In genomic region chr1:19209439-19209989, GRCh38 we compare ENCODE assay signal across 8 cellular contexts. TPM values are rescaled to one million over a fixed set of nuclear protein-coding genes. Genes with fewer than 3 reads are reported as not detected.
DNase-seq lines count a peak whose midpoint lies in the region; ATAC-seq, FAIRE-seq and TF ChIP-seq lines count a peak whose summit lies in the region.

No MANE protein-coding gene starts in this region.

- no peak for FAIRE-seq in GM12878 (lab: Jason Lieb, UNC)

- peak overlapping the region; percentile 78 for H3K4me2 ChIP-seq in GM12878 (ENCODE audit: control insufficient read depth, insufficient read depth)

- RAD21 ChIA-PET in GM12878 (lab: Charles Lee; ENCODE audit: unreplicated experiment), result no interaction called here

- POLR2A ChIA-PET in GM12878 (lab: Charles Lee), result interaction anchor here (1.2 to 1.9 kb wide), 3 partner anchors 9 to 258 kb away, joined by 4 to 7 read pairs (median 6); partner anchors contain the start of genes EMC1 and MRTO4

- H3K79me2 ChIP-seq in GM12878 (ENCODE audit: control insufficient read depth, insufficient read depth, low read length), result peaks cover 88% of the 10 kb centered on the region

- BruUV-seq in GM12878 (replicated peaks; lab: Mats Ljungman, UMichigan), result TSS peak; percentile 67

- ATAC-seq in GM18505 (IDR thresholded peaks at IDR 0.05; ENCODE audit: unreplicated experiment), result peak; percentile 36
- peak; percentile 50 for ATAC-seq in HG02970 (IDR thresholded peaks at IDR 0.05; ENCODE audit: low FRiP score, unreplicated experiment)
- ATAC-seq in RWPE2 (ENCODE audit: low read depth), result peak; percentile 28; the same call in 2 of the 3 replicates
- peak; percentile 78 for ATAC-seq in GM12878

- SMC1A ChIA-PET in GM12878 (lab: Charles Lee; ENCODE audit: uncharacterized antibody, unreplicated experiment), result interaction anchor here (0.8 to 2.3 kb wide), 5 partner anchors 10 to 105 kb away, joined by 3 to 9 read pairs (median 6); no protein-coding TSS in a partner anchor

- intact Hi-C loops in GM12878 (cut with micrococcal nuclease; ENCODE audit: unreplicated experiment) (loop anchor here (10.0 kb wide), 1 partner anchor 255 kb away; the partner anchor contains the start of gene IFFO2), spleen (cut with DNase I; ENCODE audit: low total_unique reads) (no loop called here)

- DNase-seq in A172 (ENCODE audit: low spot score) (peak; percentile 26), RWPE2 (ENCODE audit: low spot score) (no peak), GM12878 (ENCODE audit: low read depth, low spot score) (no peak), iPS-NIHi11 (ENCODE audit: low spot score) (peak; percentile 60), spleen (no peak), NCI-H1694 treated with DMSO at 0.1 percent for 48 hours (lab: John Stamatoyannopoulos, UW) (no peak)

- no peak for TF ChIP-seq CTCF in RWPE2 (IDR thresholded peaks at IDR 0.05; ENCODE audit: poor library complexity, severe bottlenecking)
- no peak for TF ChIP-seq CTCF in GM12878 (IDR thresholded peaks at IDR 0.05 in 2 of 3, conservative IDR thresholded peaks at IDR 0.05 in 1 of 3; ENCODE audit: control insufficient read depth in 2 of 3, extremely low read depth in 1 of 3, insufficient read depth in 1 of 3, low read depth in 3 of 3, low read length in 3 of 3)
- TF ChIP-seq CTCF in spleen (IDR thresholded peaks at IDR 0.05 in 8 of 11, conservative IDR thresholded peaks at IDR 0.05 in 3 of 11), result no peak

- in situ Hi-C loops in GM12878 (cut with MboI), result no loop called here

- CTCF ChIA-PET in GM12878 (lab: Yijun Ruan, JAX), result interaction anchor here (1.8 to 4.2 kb wide), 3 partner anchors 18 to 297 kb away, joined by 5 to 17 read pairs (median 8); no protein-coding TSS in a partner anchor

- H3K27me3 ChIP-seq in RWPE2 (ENCODE audit: insufficient read depth, poor library complexity, severe bottlenecking) (no peaks in the 10 kb centered on the region), GM12878 (replicated peaks in 1 of 2; ENCODE audit: control insufficient read depth in 2 of 2, insufficient read depth in 2 of 2, low read length in 1 of 2) (no peaks in the 10 kb centered on the region), spleen (replicated peaks in 1 of 7) (no peaks in the 10 kb centered on the region)

- H4K20me1 ChIP-seq in GM12878 (ENCODE audit: control insufficient read depth, insufficient read depth), result no peaks in the 10 kb centered on the region; the same call in 1 of the 2 replicates

- peak overlapping the region; percentile 91 for H3K9ac ChIP-seq in GM12878 (ENCODE audit: control insufficient read depth, insufficient read depth, low read length)

- H3K4me1 ChIP-seq in RWPE2 (ENCODE audit: insufficient read depth, poor library complexity, severe bottlenecking), result peaks cover 23% of the 10 kb centered on the region
- peaks cover 15% of the 10 kb centered on the region for H3K4me1 ChIP-seq in GM12878 (ENCODE audit: control insufficient read depth, insufficient read depth, low read length)
- peaks cover 54 to 93% (median 75%) of the 10 kb centered on the region in 6 donors for H3K4me1 ChIP-seq in spleen

- peak overlapping the region; percentile 94 for H2AFZ ChIP-seq in GM12878 (ENCODE audit: control insufficient read depth, low read depth, low read length)

- H3K9me3 ChIP-seq in RWPE2 (ENCODE audit: severe bottlenecking), result no peaks in the 10 kb centered on the region
- no peaks in the 10 kb centered on the region for H3K9me3 ChIP-seq in GM12878 (replicated peaks; ENCODE audit: control insufficient read depth, insufficient read depth, low read length)
- no peaks in the 10 kb centered on the region for H3K9me3 ChIP-seq in spleen

- peaks cover 33% of the 10 kb centered on the region for H3K36me3 ChIP-seq in RWPE2 (ENCODE audit: low read depth)
- H3K36me3 ChIP-seq in GM12878 (ENCODE audit: control insufficient read depth in 2 of 2, insufficient read depth in 2 of 2, low read length in 1 of 2), result no peaks in the 10 kb centered on the region
- H3K36me3 ChIP-seq in spleen, result peaks cover 0 to 23% (median 2%) of the 10 kb centered on the region in 6 donors

- peak overlapping the region; percentile 89 for H3K4me3 ChIP-seq in RWPE2 (ENCODE audit: severe bottlenecking)
- peak overlapping the region; percentile 87 for H3K4me3 ChIP-seq in GM12878
- H3K4me3 ChIP-seq in spleen, result peak overlapping the region; percentile 67 to 97 (median 84)

- TF ChIP-seq EP300 in GM12878 (IDR thresholded peaks at IDR 0.05; ENCODE audit: borderline replicate concordance in 1 of 2, control insufficient read depth in 1 of 2, low read depth in 2 of 2, low read length in 2 of 2), result no peak

- 1% methylated on average over 26 of the region's 28 CpGs for WGBS in GM12878 (ENCODE audit: insufficient coverage, insufficient replicate concordance, low lambda C conversion rate, missing lambda C conversion rate)
- 0 to 1% (median 0%) methylated on average over 22 to 28 of the region's 28 CpGs for WGBS in spleen, 5 donors

- TF ChIP-seq RAD21 in GM12878 (IDR thresholded peaks at IDR 0.05; ENCODE audit: insufficient read depth, low read depth, low read length), result no peak

- no peak for TF ChIP-seq POLR2A in GM18505 (IDR thresholded peaks at IDR 0.05; ENCODE audit: borderline replicate concordance, extremely low read depth, insufficient read depth, insufficient read length)
- TF ChIP-seq POLR2A in GM12878 (IDR thresholded peaks at IDR 0.05; ENCODE audit: low read depth, low read length), result no peak
- TF ChIP-seq POLR2A in spleen (IDR thresholded peaks at IDR 0.05), result no peak

- peak overlapping the region; percentile 70 for H3K27ac ChIP-seq in RWPE2 (ENCODE audit: poor library complexity, severe bottlenecking)
- H3K27ac ChIP-seq in GM12878 (ENCODE audit: control insufficient read depth, insufficient read depth), result peak overlapping the region; percentile 95
- peak overlapping the region; percentile 93 to 98 (median 97) for H3K27ac ChIP-seq in spleen

RNA-seq across cellular contexts. Expression of gene UBR4, which starts 0.6 kb away (rescaled TPM):
- 52.4 and 66.5 TPM in 2 replicates for total RNA-seq in A172 (2014; rRNA removed; shearing (Covaris generic))
- total RNA-seq in GM12878 (2013; cell fraction: nucleolus; rRNA removed), result 501 and 589 TPM in 2 replicates
- total RNA-seq in GM12878 (2014; rRNA removed) (78.7 and 83.0 TPM in 2 replicates), GM12878 (2014; rRNA removed; fragmentation: Illumina TruSeq; extraction: Trizol) (42.8 and 46.8 TPM in 2 replicates), GM12878 (2021) (106 and 107 TPM in 2 replicates), spleen (100 to 1,000 TPM; 141 to 177 (median 152) TPM)
- 71.2 TPM for polyA plus RNA-seq in GM12878 (2011; ENCODE audit: low read depth)
- polyA plus RNA-seq in GM12878 (2011; rRNA removed) (22.8 and 52.1 TPM in 2 replicates), GM12878 (2014; fragmentation: Illumina TruSeq; extraction: Trizol) (91.1 and 118 TPM in 2 replicates), GM12878 (2014; fragmentation: Nextera tagmentation; extraction: Ambion mirVana) (10 to 100 TPM; 50.6 to 60.2 TPM), GM12878 (2014; rRNA removed) (116 and 124 TPM in 2 replicates), GM12878 (2016; fragmentation: Nextera tagmentation; extraction: Ambion mirVana) (10 to 100 TPM; 34.2 to 41.4 TPM), spleen (100 to 1,000 TPM in 2 of 3 donors, 10 to 100 TPM in 1; 72.5 to 184 (median 128) TPM)
- 75.8 and 119 TPM in 2 replicates for polyA plus RNA-seq in GM12878 (2011; cell fraction: cytosol; rRNA removed)
- 476 and 506 TPM in 2 replicates for polyA plus RNA-seq in GM12878 (2011; cell fraction: nucleus; rRNA removed)
- 86.4 and 111 TPM in 2 replicates for polyA plus RNA-seq in GM12878 (2012)
- 130 and 134 TPM in 2 replicates for polyA minus RNA-seq in GM12878 (2011; rRNA and poly(A)+ RNA removed)
- polyA minus RNA-seq in GM12878 (2011; cell fraction: cytosol; rRNA and poly(A)+ RNA removed), result 51.9 and 67.2 TPM in 2 replicates
- polyA minus RNA-seq in GM12878 (2011; cell fraction: nucleus; rRNA and poly(A)+ RNA removed), result 237 and 297 TPM in 2 replicates

RNA-seq across cellular contexts. Expression of gene EMC1, which starts 41.8 kb away (rescaled TPM):
- 31.9 and 35.8 TPM in 2 replicates for total RNA-seq in A172 (2014; rRNA removed; shearing (Covaris generic))
- 112 and 120 TPM in 2 replicates for total RNA-seq in GM12878 (2013; cell fraction: nucleolus; rRNA removed)
- 37.4 and 43.6 TPM in 2 replicates for total RNA-seq in GM12878 (2014; rRNA removed)
- total RNA-seq in GM12878 (2014; rRNA removed; fragmentation: Illumina TruSeq; extraction: Trizol), result 12.3 and 12.8 TPM in 2 replicates
- total RNA-seq in GM12878 (2021), result 37.0 and 40.7 TPM in 2 replicates
- polyA plus RNA-seq in GM12878 (2011; ENCODE audit: low read depth), result 14.5 TPM
- 7.9 and 13.2 TPM in 2 replicates for polyA plus RNA-seq in GM12878 (2011; rRNA removed)
- polyA plus RNA-seq in GM12878 (2011; cell fraction: cytosol; rRNA removed), result 18.4 and 24.1 TPM in 2 replicates
- polyA plus RNA-seq in GM12878 (2011; cell fraction: nucleus; rRNA removed), result 78.0 and 78.6 TPM in 2 replicates
- polyA plus RNA-seq in GM12878 (2012), result 20.2 and 20.5 TPM in 2 replicates
- 21.7 and 25.2 TPM in 2 replicates for polyA plus RNA-seq in GM12878 (2014; fragmentation: Illumina TruSeq; extraction: Trizol)
- 10 to 100 TPM; 12.2 to 12.8 TPM for polyA plus RNA-seq in GM12878 (2014; fragmentation: Nextera tagmentation; extraction: Ambion mirVana)
- polyA plus RNA-seq in GM12878 (2014; rRNA removed), result 15.9 and 18.3 TPM in 2 replicates
- 10 to 100 TPM; 33.5 to 35.4 TPM for polyA plus RNA-seq in GM12878 (2016; fragmentation: Nextera tagmentation; extraction: Ambion mirVana)
- 25.9 and 28.2 TPM in 2 replicates for polyA minus RNA-seq in GM12878 (2011; rRNA and poly(A)+ RNA removed)
- polyA minus RNA-seq in GM12878 (2011; cell fraction: cytosol; rRNA and poly(A)+ RNA removed), result 10.7 and 13.3 TPM in 2 replicates
- 23.0 and 39.4 TPM in 2 replicates for polyA minus RNA-seq in GM12878 (2011; cell fraction: nucleus; rRNA and poly(A)+ RNA removed)
- 10 to 100 TPM; 20.9 to 45.6 (median 32.2) TPM for total RNA-seq in spleen
- 1 to 10 TPM; 5.1 to 9.7 (median 5.6) TPM for polyA plus RNA-seq in spleen

RNA-seq across cellular contexts. Expression of gene MRTO4, which starts 42.1 kb away (rescaled TPM):
- total RNA-seq in A172 (2014; rRNA removed; shearing (Covaris generic)), result 44.6 and 51.9 TPM in 2 replicates
- total RNA-seq in GM12878 (2013; cell fraction: nucleolus; rRNA removed), result 19.4 and 25.8 TPM in 2 replicates
- total RNA-seq in GM12878 (2014; rRNA removed), result 64.1 and 64.7 TPM in 2 replicates
- 64.5 and 74.6 TPM in 2 replicates for total RNA-seq in GM12878 (2014; rRNA removed; fragmentation: Illumina TruSeq; extraction: Trizol)
- total RNA-seq in GM12878 (2021), result 72.1 and 74.7 TPM in 2 replicates
- 19.9 TPM for polyA plus RNA-seq in GM12878 (2011; ENCODE audit: low read depth)
- polyA plus RNA-seq in GM12878 (2011; rRNA removed), result 50.6 and 56.8 TPM in 2 replicates
- 61.1 and 76.2 TPM in 2 replicates for polyA plus RNA-seq in GM12878 (2011; cell fraction: cytosol; rRNA removed)
- 23.5 and 31.4 TPM in 2 replicates for polyA plus RNA-seq in GM12878 (2011; cell fraction: nucleus; rRNA removed)
- 25.8 and 30.6 TPM in 2 replicates for polyA plus RNA-seq in GM12878 (2012)
- polyA plus RNA-seq in GM12878 (2014; fragmentation: Illumina TruSeq; extraction: Trizol), result 73.3 and 82.6 TPM in 2 replicates
- polyA plus RNA-seq in GM12878 (2014; fragmentation: Nextera tagmentation; extraction: Ambion mirVana), result 10 to 100 TPM; 43.5 to 64.8 TPM
- 67.3 and 70.8 TPM in 2 replicates for polyA plus RNA-seq in GM12878 (2014; rRNA removed)
- 10 to 100 TPM; 92.0 to 99.5 TPM for polyA plus RNA-seq in GM12878 (2016; fragmentation: Nextera tagmentation; extraction: Ambion mirVana)
- polyA minus RNA-seq in GM12878 (2011; rRNA and poly(A)+ RNA removed), result 29.5 and 38.2 TPM in 2 replicates
- polyA minus RNA-seq in GM12878 (2011; cell fraction: cytosol; rRNA and poly(A)+ RNA removed), result 10.6 and 12.8 TPM in 2 replicates
- polyA minus RNA-seq in GM12878 (2011; cell fraction: nucleus; rRNA and poly(A)+ RNA removed), result 7.7 and 25.0 TPM in 2 replicates
- total RNA-seq in spleen, result 10 to 100 TPM; 12.1 to 31.6 (median 20.7) TPM
- 10 to 100 TPM; 41.3 to 44.1 (median 43.2) TPM for polyA plus RNA-seq in spleen

Comparison
In these comparisons a context has a peak if more than half of its experiments do, and no peak if none do; other contexts are left out.
1. DNase-seq: peak in A172 (single experiment) and iPS-NIHi11 (single experiment); none in RWPE2 (single experiment), GM12878 (single experiment), spleen (single experiment) and NCI-H1694 treated with DMSO at 0.1 percent for 48 hours (single experiment).
2. ATAC-seq: peak in every context shown above with its lines; median percentile 78 in GM12878; 50 in HG02970; 36 in GM18505; 28 in RWPE2.
3. Peak in every context shown above with its lines, with median percentiles within 50 percentile points of each other: H3K27ac ChIP-seq and H3K4me3 ChIP-seq.